1 cellular context compared by ENCODE assay signal in the genomic region with DNA sequence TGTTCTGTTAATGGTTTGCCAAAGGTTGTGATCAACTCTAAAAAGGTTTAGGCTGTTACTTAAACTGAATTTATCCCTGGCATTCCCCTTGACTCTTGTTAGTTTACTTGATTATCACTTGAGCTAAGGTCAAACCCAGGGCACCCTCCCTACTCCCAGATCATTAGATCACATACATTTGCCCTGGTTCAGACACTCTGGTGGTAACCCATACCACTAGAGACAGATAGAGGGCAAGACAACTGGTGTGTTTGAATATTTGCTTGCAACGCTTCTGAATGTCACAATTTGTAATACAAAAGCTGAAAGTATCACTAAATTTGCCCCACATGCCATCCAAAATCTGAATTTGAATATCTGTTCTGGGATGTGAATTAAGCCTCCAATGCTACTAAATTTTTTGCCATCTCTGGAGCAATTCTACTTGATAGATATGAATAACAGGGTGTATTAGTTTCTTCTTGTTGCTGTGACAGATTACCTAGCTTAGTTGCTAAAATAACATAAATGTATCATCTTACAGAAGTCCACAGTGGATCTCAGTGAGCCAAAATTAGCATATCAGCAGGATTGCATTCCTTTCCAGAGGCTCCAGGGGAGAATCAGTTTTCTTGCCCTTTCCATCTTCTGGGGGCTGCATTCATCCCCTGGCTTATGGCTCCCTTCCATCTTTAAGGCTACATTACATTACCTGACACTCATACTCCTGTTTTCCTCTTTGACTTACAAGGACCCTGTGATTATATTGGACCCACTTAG.
TF ChIP-seq lines count a peak whose summit lies in the region.

No MANE protein-coding gene starts in this region.

TF ChIP-seq in WTC11, 78 proteins besides CTCF, POLR2A, EP300 and RAD21 (continued from another document):
- TF ChIP-seq, protein P1, sequence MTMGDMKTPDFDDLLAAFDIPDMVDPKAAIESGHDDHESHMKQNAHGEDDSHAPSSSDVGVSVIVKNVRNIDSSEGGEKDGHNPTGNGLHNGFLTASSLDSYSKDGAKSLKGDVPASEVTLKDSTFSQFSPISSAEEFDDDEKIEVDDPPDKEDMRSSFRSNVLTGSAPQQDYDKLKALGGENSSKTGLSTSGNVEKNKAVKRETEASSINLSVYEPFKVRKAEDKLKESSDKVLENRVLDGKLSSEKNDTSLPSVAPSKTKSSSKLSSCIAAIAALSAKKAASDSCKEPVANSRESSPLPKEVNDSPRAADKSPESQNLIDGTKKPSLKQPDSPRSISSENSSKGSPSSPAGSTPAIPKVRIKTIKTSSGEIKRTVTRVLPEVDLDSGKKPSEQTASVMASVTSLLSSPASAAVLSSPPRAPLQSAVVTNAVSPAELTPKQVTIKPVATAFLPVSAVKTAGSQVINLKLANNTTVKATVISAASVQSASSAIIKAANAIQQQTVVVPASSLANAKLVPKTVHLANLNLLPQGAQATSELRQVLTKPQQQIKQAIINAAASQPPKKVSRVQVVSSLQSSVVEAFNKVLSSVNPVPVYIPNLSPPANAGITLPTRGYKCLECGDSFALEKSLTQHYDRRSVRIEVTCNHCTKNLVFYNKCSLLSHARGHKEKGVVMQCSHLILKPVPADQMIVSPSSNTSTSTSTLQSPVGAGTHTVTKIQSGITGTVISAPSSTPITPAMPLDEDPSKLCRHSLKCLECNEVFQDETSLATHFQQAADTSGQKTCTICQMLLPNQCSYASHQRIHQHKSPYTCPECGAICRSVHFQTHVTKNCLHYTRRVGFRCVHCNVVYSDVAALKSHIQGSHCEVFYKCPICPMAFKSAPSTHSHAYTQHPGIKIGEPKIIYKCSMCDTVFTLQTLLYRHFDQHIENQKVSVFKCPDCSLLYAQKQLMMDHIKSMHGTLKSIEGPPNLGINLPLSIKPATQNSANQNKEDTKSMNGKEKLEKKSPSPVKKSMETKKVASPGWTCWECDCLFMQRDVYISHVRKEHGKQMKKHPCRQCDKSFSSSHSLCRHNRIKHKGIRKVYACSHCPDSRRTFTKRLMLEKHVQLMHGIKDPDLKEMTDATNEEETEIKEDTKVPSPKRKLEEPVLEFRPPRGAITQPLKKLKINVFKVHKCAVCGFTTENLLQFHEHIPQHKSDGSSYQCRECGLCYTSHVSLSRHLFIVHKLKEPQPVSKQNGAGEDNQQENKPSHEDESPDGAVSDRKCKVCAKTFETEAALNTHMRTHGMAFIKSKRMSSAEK (CRISPR knock-in tag; IDR thresholded peaks at IDR 0.05; ENCODE audit: borderline replicate concordance): no peak
- TF ChIP-seq CBFB (CRISPR knock-in tag; IDR thresholded peaks at IDR 0.05; ENCODE audit: low read depth): no peak
- TF ChIP-seq NFATC4 (CRISPR knock-in tag; IDR thresholded peaks at IDR 0.05): no peak
- TF ChIP-seq, protein P2, sequence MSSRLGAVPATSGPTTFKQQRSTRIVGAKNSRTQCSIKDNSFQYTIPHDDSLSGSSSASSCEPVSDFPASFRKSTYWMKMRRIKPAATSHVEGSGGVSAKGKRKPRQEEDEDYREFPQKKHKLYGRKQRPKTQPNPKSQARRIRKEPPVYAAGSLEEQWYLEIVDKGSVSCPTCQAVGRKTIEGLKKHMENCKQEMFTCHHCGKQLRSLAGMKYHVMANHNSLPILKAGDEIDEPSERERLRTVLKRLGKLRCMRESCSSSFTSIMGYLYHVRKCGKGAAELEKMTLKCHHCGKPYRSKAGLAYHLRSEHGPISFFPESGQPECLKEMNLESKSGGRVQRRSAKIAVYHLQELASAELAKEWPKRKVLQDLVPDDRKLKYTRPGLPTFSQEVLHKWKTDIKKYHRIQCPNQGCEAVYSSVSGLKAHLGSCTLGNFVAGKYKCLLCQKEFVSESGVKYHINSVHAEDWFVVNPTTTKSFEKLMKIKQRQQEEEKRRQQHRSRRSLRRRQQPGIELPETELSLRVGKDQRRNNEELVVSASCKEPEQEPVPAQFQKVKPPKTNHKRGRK (CRISPR knock-in tag; IDR thresholded peaks at IDR 0.05; ENCODE audit: borderline replicate concordance): no peak
- no peak for TF ChIP-seq CREM (CRISPR knock-in tag; IDR thresholded peaks at IDR 0.05)
- TF ChIP-seq, protein P3, sequence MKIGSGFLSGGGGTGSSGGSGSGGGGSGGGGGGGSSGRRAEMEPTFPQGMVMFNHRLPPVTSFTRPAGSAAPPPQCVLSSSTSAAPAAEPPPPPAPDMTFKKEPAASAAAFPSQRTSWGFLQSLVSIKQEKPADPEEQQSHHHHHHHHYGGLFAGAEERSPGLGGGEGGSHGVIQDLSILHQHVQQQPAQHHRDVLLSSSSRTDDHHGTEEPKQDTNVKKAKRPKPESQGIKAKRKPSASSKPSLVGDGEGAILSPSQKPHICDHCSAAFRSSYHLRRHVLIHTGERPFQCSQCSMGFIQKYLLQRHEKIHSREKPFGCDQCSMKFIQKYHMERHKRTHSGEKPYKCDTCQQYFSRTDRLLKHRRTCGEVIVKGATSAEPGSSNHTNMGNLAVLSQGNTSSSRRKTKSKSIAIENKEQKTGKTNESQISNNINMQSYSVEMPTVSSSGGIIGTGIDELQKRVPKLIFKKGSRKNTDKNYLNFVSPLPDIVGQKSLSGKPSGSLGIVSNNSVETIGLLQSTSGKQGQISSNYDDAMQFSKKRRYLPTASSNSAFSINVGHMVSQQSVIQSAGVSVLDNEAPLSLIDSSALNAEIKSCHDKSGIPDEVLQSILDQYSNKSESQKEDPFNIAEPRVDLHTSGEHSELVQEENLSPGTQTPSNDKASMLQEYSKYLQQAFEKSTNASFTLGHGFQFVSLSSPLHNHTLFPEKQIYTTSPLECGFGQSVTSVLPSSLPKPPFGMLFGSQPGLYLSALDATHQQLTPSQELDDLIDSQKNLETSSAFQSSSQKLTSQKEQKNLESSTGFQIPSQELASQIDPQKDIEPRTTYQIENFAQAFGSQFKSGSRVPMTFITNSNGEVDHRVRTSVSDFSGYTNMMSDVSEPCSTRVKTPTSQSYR (CRISPR knock-in tag; IDR thresholded peaks at IDR 0.05): no peak
- TF ChIP-seq TEAD1 (CRISPR knock-in tag; IDR thresholded peaks at IDR 0.05): peak; percentile 45; the same call in 1 of the 2 replicates
- TF ChIP-seq, protein P4, sequence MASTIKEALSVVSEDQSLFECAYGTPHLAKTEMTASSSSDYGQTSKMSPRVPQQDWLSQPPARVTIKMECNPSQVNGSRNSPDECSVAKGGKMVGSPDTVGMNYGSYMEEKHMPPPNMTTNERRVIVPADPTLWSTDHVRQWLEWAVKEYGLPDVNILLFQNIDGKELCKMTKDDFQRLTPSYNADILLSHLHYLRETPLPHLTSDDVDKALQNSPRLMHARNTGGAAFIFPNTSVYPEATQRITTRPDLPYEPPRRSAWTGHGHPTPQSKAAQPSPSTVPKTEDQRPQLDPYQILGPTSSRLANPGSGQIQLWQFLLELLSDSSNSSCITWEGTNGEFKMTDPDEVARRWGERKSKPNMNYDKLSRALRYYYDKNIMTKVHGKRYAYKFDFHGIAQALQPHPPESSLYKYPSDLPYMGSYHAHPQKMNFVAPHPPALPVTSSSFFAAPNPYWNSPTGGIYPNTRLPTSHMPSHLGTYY (CRISPR knock-in tag; IDR thresholded peaks at IDR 0.05): no peak
- TF ChIP-seq, protein P5, sequence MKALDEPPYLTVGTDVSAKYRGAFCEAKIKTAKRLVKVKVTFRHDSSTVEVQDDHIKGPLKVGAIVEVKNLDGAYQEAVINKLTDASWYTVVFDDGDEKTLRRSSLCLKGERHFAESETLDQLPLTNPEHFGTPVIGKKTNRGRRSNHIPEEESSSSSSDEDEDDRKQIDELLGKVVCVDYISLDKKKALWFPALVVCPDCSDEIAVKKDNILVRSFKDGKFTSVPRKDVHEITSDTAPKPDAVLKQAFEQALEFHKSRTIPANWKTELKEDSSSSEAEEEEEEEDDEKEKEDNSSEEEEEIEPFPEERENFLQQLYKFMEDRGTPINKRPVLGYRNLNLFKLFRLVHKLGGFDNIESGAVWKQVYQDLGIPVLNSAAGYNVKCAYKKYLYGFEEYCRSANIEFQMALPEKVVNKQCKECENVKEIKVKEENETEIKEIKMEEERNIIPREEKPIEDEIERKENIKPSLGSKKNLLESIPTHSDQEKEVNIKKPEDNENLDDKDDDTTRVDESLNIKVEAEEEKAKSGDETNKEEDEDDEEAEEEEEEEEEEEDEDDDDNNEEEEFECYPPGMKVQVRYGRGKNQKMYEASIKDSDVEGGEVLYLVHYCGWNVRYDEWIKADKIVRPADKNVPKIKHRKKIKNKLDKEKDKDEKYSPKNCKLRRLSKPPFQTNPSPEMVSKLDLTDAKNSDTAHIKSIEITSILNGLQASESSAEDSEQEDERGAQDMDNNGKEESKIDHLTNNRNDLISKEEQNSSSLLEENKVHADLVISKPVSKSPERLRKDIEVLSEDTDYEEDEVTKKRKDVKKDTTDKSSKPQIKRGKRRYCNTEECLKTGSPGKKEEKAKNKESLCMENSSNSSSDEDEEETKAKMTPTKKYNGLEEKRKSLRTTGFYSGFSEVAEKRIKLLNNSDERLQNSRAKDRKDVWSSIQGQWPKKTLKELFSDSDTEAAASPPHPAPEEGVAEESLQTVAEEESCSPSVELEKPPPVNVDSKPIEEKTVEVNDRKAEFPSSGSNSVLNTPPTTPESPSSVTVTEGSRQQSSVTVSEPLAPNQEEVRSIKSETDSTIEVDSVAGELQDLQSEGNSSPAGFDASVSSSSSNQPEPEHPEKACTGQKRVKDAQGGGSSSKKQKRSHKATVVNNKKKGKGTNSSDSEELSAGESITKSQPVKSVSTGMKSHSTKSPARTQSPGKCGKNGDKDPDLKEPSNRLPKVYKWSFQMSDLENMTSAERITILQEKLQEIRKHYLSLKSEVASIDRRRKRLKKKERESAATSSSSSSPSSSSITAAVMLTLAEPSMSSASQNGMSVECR (CRISPR knock-in tag; IDR thresholded peaks at IDR 0.05; ENCODE audit: borderline replicate concordance): no peak
- TF ChIP-seq ZNF423 (CRISPR knock-in tag; IDR thresholded peaks at IDR 0.05): 0 out of 2 replicates have a peak, but pooled peaks have one; percentile 14
- TF ChIP-seq TEAD4 (CRISPR knock-in tag; IDR thresholded peaks at IDR 0.05): no peak
